Comparison of ENCODE assay signal across 7 cellular contexts in genomic region chr19:16573296-16573695, GRCh38. TPM values are rescaled to one million over a fixed set of nuclear protein-coding genes. Genes with fewer than 3 reads are reported as not detected.
DNase-seq lines count a peak whose midpoint lies in the region; ATAC-seq, FAIRE-seq and TF ChIP-seq lines count a peak whose summit lies in the region.

No MANE protein-coding gene starts in this region.

- FAIRE-seq in GM19239 (lab: Jason Lieb, UNC) (no peak), GM12892 (lab: Jason Lieb, UNC) (no peak)

- peak overlapping the region; percentile 97 for H3K27ac Mint-ChIP-seq in activated T-helper 17 cell treated with anti-CD3 and anti-CD28 coated beads, Interleukin-2, amount 50 U/mL, for 72 hours
- H3K27ac Mint-ChIP-seq in stimulated activated effector memory CD8-positive, alpha-beta T cell treated with anti-CD3 and anti-CD28 coated beads, Interleukin-12 subunit alpha, Interleukin-12 subunit beta, amount 100 ng/mL, for 72 hours: peak overlapping the region; percentile 97

- peaks cover 14% of the 10 kb centered on the region for H3K4me1 Mint-ChIP-seq in activated T-helper 17 cell treated with anti-CD3 and anti-CD28 coated beads, Interleukin-2, amount 50 U/mL, for 72 hours
- peaks cover 57% of the 10 kb centered on the region for H3K4me1 Mint-ChIP-seq in stimulated activated effector memory CD8-positive, alpha-beta T cell treated with anti-CD3 and anti-CD28 coated beads, Interleukin-12 subunit alpha, Interleukin-12 subunit beta, amount 100 ng/mL, for 72 hours

- no peaks in the 10 kb centered on the region for H3K27me3 Mint-ChIP-seq in activated T-helper 17 cell treated with anti-CD3 and anti-CD28 coated beads, Interleukin-2, amount 50 U/mL, for 72 hours

- no peak for DNase-seq in HL-60 (ENCODE audit: low read depth in 1 of 2, low spot score in 1 of 2)
- DNase-seq in stimulated activated effector memory CD8-positive, alpha-beta T cell treated with anti-CD3 and anti-CD28 coated beads, Interleukin-12 subunit alpha, Interleukin-12 subunit beta, amount 100 ng/mL, for 72 hours (ENCODE audit: low spot score in 2 of 2): no peak
- DNase-seq in GM19239 (ENCODE audit: insufficient read length, low spot score): no peak
- DNase-seq in GM12892 (ENCODE audit: insufficient read length): no peak

- no peak for TF ChIP-seq POLR2A in GM12892 (IDR thresholded peaks at IDR 0.05; ENCODE audit: low read depth, low read length)

- peak overlapping the region; percentile 99 for H3K4me3 Mint-ChIP-seq in activated T-helper 17 cell treated with anti-CD3 and anti-CD28 coated beads, Interleukin-2, amount 50 U/mL, for 72 hours
- peak overlapping the region; percentile 94 for H3K4me3 Mint-ChIP-seq in stimulated activated effector memory CD8-positive, alpha-beta T cell treated with anti-CD3 and anti-CD28 coated beads, Interleukin-12 subunit alpha, Interleukin-12 subunit beta, amount 100 ng/mL, for 72 hours

- no peaks in the 10 kb centered on the region for H3K9me3 Mint-ChIP-seq in activated T-helper 17 cell treated with anti-CD3 and anti-CD28 coated beads, Interleukin-2, amount 50 U/mL, for 72 hours
- H3K9me3 Mint-ChIP-seq in stimulated activated effector memory CD8-positive, alpha-beta T cell treated with anti-CD3 and anti-CD28 coated beads, Interleukin-12 subunit alpha, Interleukin-12 subunit beta, amount 100 ng/mL, for 72 hours: no peaks in the 10 kb centered on the region

- H3K4me3 ChIP-seq in HL-60 (replicated peaks; ENCODE audit: insufficient read depth, low read length): peak overlapping the region; percentile 94
- peak overlapping the region; percentile 90 for H3K4me3 ChIP-seq in iPS-11a (ENCODE audit: low read depth, low read length)

- TF ChIP-seq CTCF in HL-60 (IDR thresholded peaks at IDR 0.05; ENCODE audit: insufficient read depth, low read length): no peak

- no peak for ATAC-seq in activated T-helper 17 cell treated with anti-CD3 and anti-CD28 coated beads, Interleukin-2, amount 50 U/mL, for 72 hours (replicated peaks)
- ATAC-seq in stimulated activated effector memory CD8-positive, alpha-beta T cell treated with anti-CD3 and anti-CD28 coated beads, Interleukin-12 subunit alpha, Interleukin-12 subunit beta, amount 100 ng/mL, for 72 hours: no peak
- no peak for ATAC-seq in HG02759 (IDR thresholded peaks at IDR 0.05; ENCODE audit: unreplicated experiment)

- H3K27ac ChIP-seq in HL-60 (replicated peaks): peak overlapping the region; percentile 58

- no peaks in the 10 kb centered on the region for H3K27me3 ChIP-seq in HL-60 (ENCODE audit: insufficient read depth, poor library complexity, severe bottlenecking)

- H3K36me3 Mint-ChIP-seq in activated T-helper 17 cell treated with anti-CD3 and anti-CD28 coated beads, Interleukin-2, amount 50 U/mL, for 72 hours (ENCODE audit: low read depth): peaks cover 85% of the 10 kb centered on the region
- H3K36me3 Mint-ChIP-seq in stimulated activated effector memory CD8-positive, alpha-beta T cell treated with anti-CD3 and anti-CD28 coated beads, Interleukin-12 subunit alpha, Interleukin-12 subunit beta, amount 100 ng/mL, for 72 hours: peaks cover 92% of the 10 kb centered on the region

RNA-seq across cellular contexts. Expression of gene SLC35E1, which starts 1.1 kb away (rescaled TPM):
- total RNA-seq in activated T-helper 17 cell treated with anti-CD3 and anti-CD28 coated beads, Interleukin-2, amount 50 U/mL, for 72 hours: 100 to 1,000 TPM in 1 of 2 donors, 10 to 100 TPM in 1; 71.8 to 117 TPM
- polyA plus RNA-seq in GM12892 (2012; ENCODE audit: missing spikeins): 26.7 TPM

RNA-seq across cellular contexts. Expression of gene CHERP, which starts 31.1 kb away (rescaled TPM):
- 10 to 100 TPM; 56.5 to 74.9 TPM for total RNA-seq in activated T-helper 17 cell treated with anti-CD3 and anti-CD28 coated beads, Interleukin-2, amount 50 U/mL, for 72 hours
- 11.0 TPM for polyA plus RNA-seq in GM12892 (2012; ENCODE audit: missing spikeins)

RNA-seq across cellular contexts. Expression of gene MED26, which starts 54.7 kb away (rescaled TPM):
- 10 to 100 TPM; 19.3 to 23.6 TPM for total RNA-seq in activated T-helper 17 cell treated with anti-CD3 and anti-CD28 coated beads, Interleukin-2, amount 50 U/mL, for 72 hours
- polyA plus RNA-seq in GM12892 (2012; ENCODE audit: missing spikeins): 4.6 TPM
